In genomic region chr11:74742070-74742469, GRCh38 we compare ENCODE assay signal across 20 cellular contexts. TPM values are rescaled to one million over a fixed set of nuclear protein-coding genes. Genes with fewer than 3 reads are reported as not detected.
DNase-seq lines count a peak whose midpoint lies in the region; ATAC-seq, FAIRE-seq and TF ChIP-seq lines count a peak whose summit lies in the region.
"Had no signal": no experiment of that assay in that cellular context is flagged by ENCODE, and none has a peak within 500 bp of the region (broad histone marks: within the 10 kb centered on the region; RNA-seq: fewer than 3 reads in every experiment).

No MANE protein-coding gene starts in this region.

- in situ Hi-C loops in HepG2 (cut with HindIII; ENCODE audit: extremely low pct_ligation_motif_present, low pct_unique_long_range_greater_than_20kb), result no loop called here
- in situ Hi-C loops in K562 (cut with MboI), result no loop called here

- FAIRE-seq in HepG2 (lab: Jason Lieb, UNC) (no peak), K562 (lab: Jason Lieb, UNC) (no peak)
- FAIRE-seq: A204.1, D721Med, G401.6, GM12892, GM18507 had no signal

- H3K36me3 ChIP-seq in HepG2 (replicated peaks in 1 of 2; ENCODE audit: control insufficient read depth in 1 of 2, insufficient read depth in 2 of 2, low read length in 2 of 2) (no peaks in the 10 kb centered on the region), right lobe of liver (no peaks in the 10 kb centered on the region), K562 (ENCODE audit: control insufficient read depth, insufficient read depth, low read length) (no peaks in the 10 kb centered on the region)
- H3K36me3 ChIP-seq: BLaER1 treated with 17β-estradiol and CSF1 and Interleukin-3, amounts not matched to agents 10 nM and 100 nM had no signal

- H2AFZ ChIP-seq in HepG2 (ENCODE audit: low read length), result no peak overlapping the region
- H2AFZ ChIP-seq in K562 (ENCODE audit: low read depth, low read length), result no peak overlapping the region

- TF ChIP-seq EP300 in HepG2 (IDR thresholded peaks at IDR 0.05; ENCODE audit: low read depth in 2 of 2, low read length in 2 of 2), result no peak
- no peak for TF ChIP-seq EP300 in HepG2 (CRISPR knock-in tag; IDR thresholded peaks at IDR 0.05; ENCODE audit: borderline replicate concordance)
- no peak for TF ChIP-seq EP300 in K562 (IDR thresholded peaks at IDR 0.05; ENCODE audit: low read length)

- TF ChIP-seq CTCF in HepG2 (CRISPR knock-in tag; IDR thresholded peaks at IDR 0.05) (no peak), right lobe of liver (IDR thresholded peaks at IDR 0.05) (no peak), K562 (IDR thresholded peaks at IDR 0.05 in 2 of 3, conservative IDR thresholded peaks at IDR 0.05 in 1 of 3; ENCODE audit: insufficient read depth in 2 of 3, low read depth in 1 of 3, low read length in 3 of 3) (no peak)

- H3K79me2 ChIP-seq in HepG2 (ENCODE audit: insufficient read depth, low read length) (no peaks in the 10 kb centered on the region), K562 (ENCODE audit: control insufficient read depth, insufficient read depth, low read length) (no peaks in the 10 kb centered on the region)

- ATAC-seq in HepG2, result no peak
- no peak for ATAC-seq in right lobe of liver
- ATAC-seq in K562, result no peak
- ATAC-seq in HG02642 (IDR thresholded peaks at IDR 0.05; ENCODE audit: poor library complexity, unreplicated experiment), result no peak
- ATAC-seq: CD8-positive, alpha-beta T cell had no signal

- intact Hi-C loops in HepG2 (cut with micrococcal nuclease; ENCODE audit: unreplicated experiment) (loop anchor here (10.0 kb wide), 2 partner anchors 127 to 133 kb away; no protein-coding TSS in a partner anchor), right lobe of liver (cut with DNase I) (no loop called here), K562 (cut with micrococcal nuclease) (no loop called here)

- POLR2A ChIA-PET in HepG2 (lab: Yijun Ruan, JAX), result no interaction called here
- POLR2A ChIA-PET in K562 (lab: Yijun Ruan, JAX), result interaction anchor here (1.3 to 1.6 kb wide), 2 partner anchors 8 to 11 kb away, joined by 4 to 5 read pairs; no protein-coding TSS in a partner anchor

- peaks cover 0 to 6% of the 10 kb centered on the region in 2 experiments; a peak in 1 of 5 replicates for H3K27me3 ChIP-seq in HepG2 (ENCODE audit: control insufficient read depth in 1 of 2, insufficient read depth in 2 of 2, low read length in 2 of 2)
- no peaks in the 10 kb centered on the region for H3K27me3 ChIP-seq in right lobe of liver
- H3K27me3 ChIP-seq in K562 (ENCODE audit: control insufficient read depth in 2 of 2, insufficient read depth in 2 of 2, low read length in 2 of 2), result no peaks in the 10 kb centered on the region; a peak in 1 of 5 replicates
- H3K27me3 ChIP-seq: BLaER1 treated with 17β-estradiol and CSF1 and Interleukin-3, amounts not matched to agents 10 nM and 100 nM had no signal

- H4K20me1 ChIP-seq in HepG2 (ENCODE audit: insufficient read depth, low read length), result no peaks in the 10 kb centered on the region
- H4K20me1 ChIP-seq in K562 (replicated peaks; ENCODE audit: control insufficient read depth, insufficient read depth, low read length), result no peaks in the 10 kb centered on the region
- H4K20me1 ChIP-seq: BLaER1 treated with 17β-estradiol and CSF1 and Interleukin-3, amounts not matched to agents 10 nM and 100 nM had no signal

- H3K4me3 ChIP-seq in HepG2 (replicated peaks in 1 of 3; ENCODE audit: insufficient read depth in 1 of 3, low read depth in 2 of 3, low read length in 3 of 3), result no peak overlapping the region
- no peak overlapping the region for H3K4me3 ChIP-seq in right lobe of liver
- H3K4me3 ChIP-seq in K562, result no peak overlapping the region
- H3K4me3 ChIP-seq: BLaER1 treated with 17β-estradiol and CSF1 and Interleukin-3, amounts not matched to agents 10 nM and 100 nM had no signal

- no peak for DNase-seq in HepG2 (ENCODE audit: low spot score)
- DNase-seq in right lobe of liver, result no peak
- no peak for DNase-seq in K562 (ENCODE audit: extremely low read depth in 1 of 4, low spot score in 3 of 4)
- DNase-seq: 8988T; AML-193; Calu3; CD4-positive, alpha-beta T cell; CD8-positive, alpha-beta T cell; DMS79 treated with DMSO at 0.1 percent for 48 hours; GF-D8 had no signal

- no peaks in the 10 kb centered on the region for H3K9me1 ChIP-seq in K562 (ENCODE audit: control insufficient read depth, insufficient read depth, low read length)

- TF ChIP-seq POLR2A in HepG2 (IDR thresholded peaks at IDR 0.05; ENCODE audit: insufficient read depth in 1 of 2, low read depth in 2 of 2, low read length in 2 of 2) (no peak), right lobe of liver (IDR thresholded peaks at IDR 0.05) (no peak), K562 (conservative IDR thresholded peaks at IDR 0.05) (no peak)

- H3K27ac ChIP-seq in HepG2 (ENCODE audit: extremely low read length, insufficient read depth, low read length) (no peak overlapping the region), right lobe of liver (no peak overlapping the region), K562 (ENCODE audit: extremely low read depth, low read depth, low read length) (no peak overlapping the region)
- H3K27ac ChIP-seq: BLaER1 treated with 17β-estradiol and CSF1 and Interleukin-3, amounts not matched to agents 10 nM and 100 nM; C4-2B had no signal

- H3K4me1 ChIP-seq in HepG2 (ENCODE audit: insufficient read depth, low read length) (peaks cover 22% of the 10 kb centered on the region), right lobe of liver (no peaks in the 10 kb centered on the region), K562 (replicated peaks in 1 of 2; ENCODE audit: control insufficient read depth in 2 of 2, insufficient read depth in 2 of 2, low read length in 2 of 2) (no peaks in the 10 kb centered on the region)
- H3K4me1 ChIP-seq: Caco-2 had no signal

- no peak overlapping the region for H3K4me2 ChIP-seq in HepG2 (ENCODE audit: low read depth, low read length)
- H3K4me2 ChIP-seq in K562 (ENCODE audit: insufficient read depth, low read length), result no peak overlapping the region

- H3K9me3 ChIP-seq in HepG2 (ENCODE audit: low read length) (no peaks in the 10 kb centered on the region), right lobe of liver (no peaks in the 10 kb centered on the region), K562 (replicated peaks; ENCODE audit: control insufficient read depth, insufficient read depth, low read depth, low read length) (no peaks in the 10 kb centered on the region)

- WGBS in HepG2 (ENCODE audit: low lambda C conversion rate), result 49% methylated on average over 4 of the region's 4 CpGs
- 86% methylated on average over 4 of the region's 4 CpGs for WGBS in right lobe of liver (ENCODE audit: insufficient coverage, low coverage, low lambda C conversion rate, missing lambda C conversion rate)
- 33% methylated on average over 4 of the region's 4 CpGs for WGBS in K562 (ENCODE audit: insufficient coverage, low coverage, missing lambda C conversion rate)

- H3K9ac ChIP-seq in HepG2 (ENCODE audit: insufficient read depth, low read depth, low read length), result no peak overlapping the region
- H3K9ac ChIP-seq in K562 (ENCODE audit: insufficient read depth in 1 of 2, low read depth in 2 of 2, low read length in 2 of 2), result no peak overlapping the region
- H3K9ac ChIP-seq: BLaER1 treated with 17β-estradiol and CSF1 and Interleukin-3, amounts not matched to agents 10 nM and 100 nM had no signal

- BruUV-seq in HepG2 (replicated peaks; lab: Mats Ljungman, UMichigan) (no TSS peak), K562 (replicated peaks; lab: Mats Ljungman, UMichigan) (no TSS peak)

- CTCF ChIA-PET in HepG2 (lab: Yijun Ruan, JAX; ENCODE audit: low intra/inter-chr PET ratio, low total read pairs) (no interaction called here), K562 (lab: Yijun Ruan, JAX; ENCODE audit: low intra/inter-chr PET ratio) (no interaction called here)

- no peak for TF ChIP-seq RAD21 in HepG2 (CRISPR knock-in tag; IDR thresholded peaks at IDR 0.05)
- no peak for TF ChIP-seq RAD21 in K562 (CRISPR knock-in tag; conservative IDR thresholded peaks at IDR 0.05 in 1 of 2, IDR thresholded peaks at IDR 0.05 in 1 of 2)

RNA-seq across cellular contexts. Expression of gene RNF169, which starts 6.6 kb away (rescaled TPM):
- total RNA-seq in HepG2 (2016; rRNA removed; fragmentation: Illumina TruSeq; extraction: Trizol), result 14.2 and 17.0 TPM in 2 replicates
- total RNA-seq in HepG2 (2016; cell fraction: cytosol; rRNA removed; fragmentation: Illumina TruSeq; extraction: Trizol; ENCODE audit: low read depth), result 1.6 and 1.9 TPM in 2 replicates
- 14.0 and 15.8 TPM in 2 replicates for total RNA-seq in HepG2 (2016; cell fraction: insoluble cytoplasmic fraction; rRNA removed; fragmentation: Illumina TruSeq; extraction: Trizol)
- total RNA-seq in HepG2 (2016; cell fraction: membrane; rRNA removed; fragmentation: Illumina TruSeq; extraction: Trizol), result 6.1 and 6.8 TPM in 2 replicates
- 19.7 and 21.7 TPM in 2 replicates for total RNA-seq in HepG2 (2016; cell fraction: nucleus; rRNA removed; fragmentation: Illumina TruSeq; extraction: Trizol)
- 4.8 and 5.3 TPM in 2 replicates for polyA plus RNA-seq in HepG2 (2011; rRNA removed)
- polyA plus RNA-seq in HepG2 (2011; cell fraction: cytosol; rRNA removed), result 2.3 and 3.3 TPM in 2 replicates
- polyA plus RNA-seq in HepG2 (2011; cell fraction: nucleus; rRNA removed), result 6.3 and 7.5 TPM in 2 replicates
- polyA plus RNA-seq in HepG2 (2012), result 5.4 and 6.4 TPM in 2 replicates
- 0.20 and 0.22 TPM in 2 replicates for polyA plus RNA-seq in HepG2 (2016; cell fraction: cytosol; fragmentation: Illumina TruSeq; extraction: Trizol; ENCODE audit: low read depth)
- 6.0 and 6.8 TPM in 2 replicates for polyA plus RNA-seq in HepG2 (2016; cell fraction: insoluble cytoplasmic fraction; fragmentation: Illumina TruSeq; extraction: Trizol; ENCODE audit: low read depth)
- polyA plus RNA-seq in HepG2 (2016; cell fraction: membrane; fragmentation: Illumina TruSeq; extraction: Trizol; ENCODE audit: low read depth), result 0.93 and 1.1 TPM in 2 replicates
- 13.1 and 13.4 TPM in 2 replicates for polyA plus RNA-seq in HepG2 (2016; cell fraction: nucleus; fragmentation: Illumina TruSeq; extraction: Trizol; ENCODE audit: insufficient read depth, low read depth)
- polyA minus RNA-seq in HepG2 (2011; rRNA and poly(A)+ RNA removed; ENCODE audit: low replicate concordance), result 15.7 and 33.2 TPM in 2 replicates
- polyA minus RNA-seq in HepG2 (2011; cell fraction: cytosol; rRNA and poly(A)+ RNA removed), result 12.7 and 13.5 TPM in 2 replicates
- polyA minus RNA-seq in HepG2 (2011; cell fraction: nucleus; rRNA and poly(A)+ RNA removed), result 43.4 and 50.1 TPM in 2 replicates
- 1 to 10 TPM; 4.7 to 7.7 (median 6.8) TPM for total RNA-seq in right lobe of liver
- 15.0 and 31.9 TPM in 2 replicates for total RNA-seq in K562 (2011; cell fraction: chromatin; rRNA removed; ENCODE audit: low replicate concordance)
- total RNA-seq in K562 (2011; cell fraction: nucleolus; rRNA removed), result 14.7 and 16.8 TPM in 2 replicates
- total RNA-seq in K562 (2011; cell fraction: nucleoplasm; rRNA removed), result 21.8 and 30.6 TPM in 2 replicates
- total RNA-seq in K562 (2014; rRNA removed), result 10.0 and 16.5 TPM in 2 replicates
- total RNA-seq in K562 (2014; rRNA removed; fragmentation: Illumina TruSeq; extraction: Trizol), result 18.1 and 19.4 TPM in 2 replicates
- total RNA-seq in K562 (2015; rRNA removed; fragmentation: Illumina TruSeq; extraction: Trizol), result 16.2 and 17.3 TPM in 2 replicates
- 15.1 and 16.0 TPM in 2 replicates for total RNA-seq in K562 (2021)
- 14.6 and 21.1 TPM in 2 replicates for polyA plus RNA-seq in K562 (2011; rRNA removed)
- 4.7 and 12.8 TPM in 2 replicates for polyA plus RNA-seq in K562 (2011; cell fraction: cytosol; rRNA removed)
- 13.5 and 25.0 TPM in 2 replicates for polyA plus RNA-seq in K562 (2011; cell fraction: nucleus; rRNA removed)
- 4.4 and 4.9 TPM in 2 replicates for polyA plus RNA-seq in K562 (2012)
- polyA plus RNA-seq in K562 (2014; fragmentation: Illumina TruSeq; extraction: Trizol), result 8.8 and 10.1 TPM in 2 replicates
- polyA plus RNA-seq in K562 (2014; fragmentation: Nextera tagmentation; extraction: Ambion mirVana), result 1 to 10 TPM in 1 of 2 experiments, under 1 TPM in 1; 0.68 to 1.5 TPM
- 8.0 and 8.1 TPM in 2 replicates for polyA plus RNA-seq in K562 (2014; rRNA removed)
- 46.9 and 57.6 TPM in 2 replicates for polyA minus RNA-seq in K562 (2011; rRNA and poly(A)+ RNA removed)
- 17.7 and 18.5 TPM in 2 replicates for polyA minus RNA-seq in K562 (2011; cell fraction: cytosol; rRNA and poly(A)+ RNA removed)
- 28.5 and 38.7 TPM in 2 replicates for polyA minus RNA-seq in K562 (2011; cell fraction: nucleus; rRNA and poly(A)+ RNA removed)

RNA-seq across cellular contexts. Expression of gene CHRDL2, which starts 10.8 kb away (rescaled TPM):
- total RNA-seq in HepG2 (2016; rRNA removed; fragmentation: Illumina TruSeq; extraction: Trizol) (not detected in 2 replicates), right lobe of liver (10 to 100 TPM in 5 of 6 experiments, 1 to 10 TPM in 1; 2.9 to 41.4 (median 23.9) TPM), K562 (2014; rRNA removed) (not detected in 2 replicates), K562 (2014; rRNA removed; fragmentation: Illumina TruSeq; extraction: Trizol) (not detected in 2 replicates), K562 (2015; rRNA removed; fragmentation: Illumina TruSeq; extraction: Trizol) (not detected in 2 replicates), K562 (2021) (0.20 TPM in 1 of 2 replicates, not detected in the other)
- total RNA-seq in HepG2 (2016; cell fraction: cytosol; rRNA removed; fragmentation: Illumina TruSeq; extraction: Trizol; ENCODE audit: low read depth), result not detected in 2 replicates
- total RNA-seq in HepG2 (2016; cell fraction: insoluble cytoplasmic fraction; rRNA removed; fragmentation: Illumina TruSeq; extraction: Trizol), result not detected in 2 replicates
- total RNA-seq in HepG2 (2016; cell fraction: membrane; rRNA removed; fragmentation: Illumina TruSeq; extraction: Trizol), result not detected in 2 replicates
- not detected in 2 replicates for total RNA-seq in HepG2 (2016; cell fraction: nucleus; rRNA removed; fragmentation: Illumina TruSeq; extraction: Trizol)
- polyA plus RNA-seq in HepG2 (2011; rRNA removed) (0.04 TPM in 1 of 2 replicates, not detected in the other), K562 (2011; rRNA removed) (not detected in 2 replicates), K562 (2014; fragmentation: Illumina TruSeq; extraction: Trizol) (not detected in 2 replicates), K562 (2014; fragmentation: Nextera tagmentation; extraction: Ambion mirVana) (not detected), K562 (2014; rRNA removed) (not detected in 2 replicates)
- 0.07 TPM in 1 of 2 replicates, not detected in the other for polyA plus RNA-seq in HepG2 (2011; cell fraction: cytosol; rRNA removed)
- 0.16 and 0.34 TPM in 2 replicates for polyA plus RNA-seq in HepG2 (2011; cell fraction: nucleus; rRNA removed)
- 0.17 and 1.2 TPM in 2 replicates for polyA plus RNA-seq in HepG2 (2012)
- 0.20 and 0.28 TPM in 2 replicates for polyA plus RNA-seq in HepG2 (2016; cell fraction: cytosol; fragmentation: Illumina TruSeq; extraction: Trizol; ENCODE audit: low read depth)
- 0.41 TPM in 1 of 2 replicates, not detected in the other for polyA plus RNA-seq in HepG2 (2016; cell fraction: insoluble cytoplasmic fraction; fragmentation: Illumina TruSeq; extraction: Trizol; ENCODE audit: low read depth)
- polyA plus RNA-seq in HepG2 (2016; cell fraction: membrane; fragmentation: Illumina TruSeq; extraction: Trizol; ENCODE audit: low read depth), result 0.17 TPM in 1 of 2 replicates, not detected in the other
- 0.27 and 0.37 TPM in 2 replicates for polyA plus RNA-seq in HepG2 (2016; cell fraction: nucleus; fragmentation: Illumina TruSeq; extraction: Trizol; ENCODE audit: insufficient read depth, low read depth)
- 0.20 and 1.1 TPM in 2 replicates for polyA minus RNA-seq in HepG2 (2011; rRNA and poly(A)+ RNA removed; ENCODE audit: low replicate concordance)
- not detected in 2 replicates for polyA minus RNA-seq in HepG2 (2011; cell fraction: cytosol; rRNA and poly(A)+ RNA removed)
- not detected in 2 replicates for polyA minus RNA-seq in HepG2 (2011; cell fraction: nucleus; rRNA and poly(A)+ RNA removed)
- not detected in 2 replicates for total RNA-seq in K562 (2011; cell fraction: chromatin; rRNA removed; ENCODE audit: low replicate concordance)
- not detected in 2 replicates for total RNA-seq in K562 (2011; cell fraction: nucleolus; rRNA removed)
- not detected in 2 replicates for total RNA-seq in K562 (2011; cell fraction: nucleoplasm; rRNA removed)
- not detected in 2 replicates for polyA plus RNA-seq in K562 (2011; cell fraction: cytosol; rRNA removed)
- not detected in 2 replicates for polyA plus RNA-seq in K562 (2011; cell fraction: nucleus; rRNA removed)
- polyA plus RNA-seq in K562 (2012), result not detected in 2 replicates
- polyA minus RNA-seq in K562 (2011; rRNA and poly(A)+ RNA removed), result not detected in 2 replicates
- polyA minus RNA-seq in K562 (2011; cell fraction: cytosol; rRNA and poly(A)+ RNA removed), result not detected in 2 replicates
- polyA minus RNA-seq in K562 (2011; cell fraction: nucleus; rRNA and poly(A)+ RNA removed), result not detected in 2 replicates
- total RNA-seq: B cell; Calu3; CD4-positive, alpha-beta T cell; CD8-positive, alpha-beta T cell had no signal

Comparison
In these comparisons a context has a peak if more than half of its experiments do, and no peak if none do; other contexts are left out.
1. Of the 241 proteins assayed by ChIP-seq in both HepG2 and K562: peak only in HepG2: none; only in K562: ZKSCAN1; in both: ZNF24; in neither: 239.